Comparison of ENCODE assay signal across 14 cellular contexts in the genomic region with DNA sequence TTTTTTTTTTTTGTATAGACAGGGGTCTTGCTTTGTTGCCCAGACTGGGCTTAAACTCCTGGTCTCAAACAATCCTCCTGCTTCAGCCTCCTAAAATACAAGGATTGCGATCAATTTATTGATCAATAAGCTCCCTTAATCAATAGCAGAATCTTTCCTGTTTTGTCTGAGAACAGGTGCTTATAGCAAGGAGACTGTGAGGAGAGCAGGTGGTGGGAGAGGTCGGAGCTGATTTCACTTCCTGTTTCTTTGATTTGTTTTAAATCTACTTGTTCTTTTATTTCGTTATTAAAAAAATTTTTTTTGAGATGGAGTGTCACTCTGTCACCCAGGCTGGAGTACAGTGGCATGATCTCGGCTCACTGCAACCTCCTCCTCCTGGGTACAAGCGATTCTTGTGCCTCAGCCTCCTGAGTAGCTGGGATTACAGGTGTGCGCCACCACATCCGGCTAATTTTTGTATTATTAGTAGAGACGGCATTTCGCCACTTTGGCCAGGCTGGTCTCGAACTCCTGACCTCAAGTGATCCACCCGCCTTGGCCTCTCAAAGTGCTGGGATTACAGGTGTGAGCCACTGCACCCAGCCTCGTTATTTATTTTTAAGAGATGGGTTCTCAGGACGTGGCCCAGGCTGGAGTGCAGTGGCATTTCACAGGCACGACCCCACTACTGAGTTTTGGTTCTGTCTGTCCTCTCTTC. TPM values are rescaled to one million over a fixed set of nuclear protein-coding genes. Genes with fewer than 3 reads are reported as not detected.
DNase-seq lines count a peak whose midpoint lies in the region; ATAC-seq and TF ChIP-seq lines count a peak whose summit lies in the region.
"Not testable (repeated sequence)": the region's sequence is repeated elsewhere in the genome, so short reads cannot be mapped to it uniquely, and the experiment has no call there.
"Had no signal": no experiment of that assay in that cellular context is flagged by ENCODE, and none has a peak within 500 bp of the region (broad histone marks: within the 10 kb centered on the region; RNA-seq: fewer than 3 reads in every experiment).

No MANE protein-coding gene starts in this region.

- H4K20me1 ChIP-seq in DOHH2 (ENCODE audit: control insufficient read depth, insufficient read depth, low read depth, low read length); Karpas-422 (ENCODE audit: insufficient read depth, low read depth, low read length); OCI-LY1 (ENCODE audit: insufficient read depth, low read length): not testable (repeated sequence)

- H3K4me1 ChIP-seq in DOHH2 (ENCODE audit: control insufficient read depth, low read length): peaks cover 53% of the 10 kb centered on the region
- H3K4me1 ChIP-seq in Karpas-422 (ENCODE audit: low read length): peaks cover 16% of the 10 kb centered on the region
- H3K4me1 ChIP-seq in OCI-LY1 (ENCODE audit: insufficient read depth, low read length, severe bottlenecking): peaks cover 20% of the 10 kb centered on the region
- peaks cover 79% of the 10 kb centered on the region in 2 experiments for H3K4me1 ChIP-seq in neutrophil (ENCODE audit: control insufficient read depth in 1 of 2, insufficient read depth in 1 of 2, low read depth in 1 of 2, low read length in 1 of 2)

- H3K36me3 ChIP-seq in DOHH2 (ENCODE audit: control insufficient read depth, low read length) (peaks cover 11% of the 10 kb centered on the region), neutrophil (peaks cover 54% of the 10 kb centered on the region)
- H3K36me3 ChIP-seq in Karpas-422 (ENCODE audit: insufficient read depth, low read length); OCI-LY1 (ENCODE audit: insufficient read depth, low read length): not testable (repeated sequence)

- H3K27ac ChIP-seq in DOHH2 (ENCODE audit: low read depth, low read length) (peak overlapping the region; percentile 91), OCI-LY1 (ENCODE audit: low read depth, low read length, poor library complexity, severe bottlenecking) (peak overlapping the region; percentile 74), neutrophil (peak overlapping the region; percentile 97)
- H3K27ac ChIP-seq in Karpas-422 (ENCODE audit: low read length): not testable (repeated sequence)

- TF ChIP-seq CTCF in DOHH2 (IDR thresholded peaks at IDR 0.05; ENCODE audit: low read depth, low read length, poor library complexity, severe bottlenecking); OCI-LY1 (IDR thresholded peaks at IDR 0.05; ENCODE audit: low read length); activated B cell treated with CpG ODN at 0.5 μM for 24 hours (IDR thresholded peaks at IDR 0.05); neutrophil (IDR thresholded peaks at IDR 0.05): not testable (repeated sequence)

- H3K9me2 ChIP-seq in DOHH2 (replicated peaks; ENCODE audit: control insufficient read depth, low read length); Karpas-422 (replicated peaks; ENCODE audit: insufficient read depth, low read length); OCI-LY1 (ENCODE audit: low read depth, low read length): not testable (repeated sequence)

- peaks cover 52% of the 10 kb centered on the region for H3K36me3 Mint-ChIP-seq in activated B cell treated with CpG ODN at 0.5 μM for 24 hours (ENCODE audit: low read depth)

- H3K9ac ChIP-seq in Karpas-422 (ENCODE audit: low read length); OCI-LY1 (ENCODE audit: low read length): not testable (repeated sequence)

- H3K27me3 ChIP-seq in DOHH2 (ENCODE audit: control insufficient read depth, low read length); Karpas-422 (ENCODE audit: low read length); OCI-LY1 (ENCODE audit: insufficient read depth, low read length); neutrophil: not testable (repeated sequence)

- H2AFZ ChIP-seq in Karpas-422 (ENCODE audit: low read length); OCI-LY1 (ENCODE audit: low read length): not testable (repeated sequence)

- CTCF ChIA-PET in activated B cell treated with CpG ODN at 0.5 μM for 24 hours (lab: Charles Lee): interaction anchor here (0.7 to 4.1 kb wide), 6 partner anchors 9 to 72 kb away, joined by 3 to 21 read pairs (median 4); no protein-coding TSS in a partner anchor

- H3K4me3 ChIP-seq in DOHH2 (ENCODE audit: low read length) (peak overlapping the region; percentile 52), neutrophil (ENCODE audit: low read depth in 1 of 2, low read length in 1 of 2) (peak overlapping the region in 1 of 2 experiments; percentile 49)
- H3K4me3 ChIP-seq in Karpas-422 (ENCODE audit: low read length); OCI-LY1 (ENCODE audit: low read depth, low read length, poor library complexity, severe bottlenecking): not testable (repeated sequence)

- peak overlapping the region; percentile 80 for H3K4me3 Mint-ChIP-seq in activated B cell treated with CpG ODN at 0.5 μM for 24 hours

- DNase-seq in Karpas-422: peak; percentile 66
- peak; percentile 59 for DNase-seq in activated B cell treated with CpG ODN at 0.5 μM for 24 hours
- peak; percentile 45 for DNase-seq in germinal center (ENCODE audit: low spot score)

- peaks cover 62% of the 10 kb centered on the region for H3K4me1 Mint-ChIP-seq in activated B cell treated with CpG ODN at 0.5 μM for 24 hours

- H3K27ac Mint-ChIP-seq in activated B cell treated with CpG ODN at 0.5 μM for 24 hours: peak overlapping the region; percentile 98

- ATAC-seq in activated B cell treated with CpG ODN at 0.5 μM for 24 hours (ENCODE audit: low read depth): peak; percentile 42

- POLR2A ChIA-PET in activated B cell treated with CpG ODN at 0.5 μM for 24 hours (lab: Charles Lee): interaction anchor here (0.7 to 4.5 kb wide), 22 partner anchors 10 to 1469 kb away, joined by 3 to 75 read pairs (median 4); a partner anchor contains a TSS

- intact Hi-C loops in activated B cell treated with CpG ODN at 0.5 μM for 24 hours (cut with micrococcal nuclease): loop anchor here (1.0 to 2.0 kb wide), 6 partner anchors 9 to 75 kb away; a partner anchor contains a TSS

- not testable (repeated sequence) for H3K9me3 Mint-ChIP-seq in activated B cell treated with CpG ODN at 0.5 μM for 24 hours

- peaks cover 29% of the 10 kb centered on the region for H3F3A ChIP-seq in DOHH2 (ENCODE audit: control insufficient read depth, insufficient read depth)
- H3F3A ChIP-seq in OCI-LY1 (ENCODE audit: insufficient read depth, low read length): not testable (repeated sequence)

- H3K4me2 ChIP-seq in DOHH2 (ENCODE audit: low read length) (peak overlapping the region; percentile 72), Karpas-422 (ENCODE audit: low read depth, low read length, poor library complexity, severe bottlenecking) (peak overlapping the region; percentile 13)
- not testable (repeated sequence) for H3K4me2 ChIP-seq in OCI-LY1 (ENCODE audit: low read length)

- not testable (repeated sequence) for H3K9me3 ChIP-seq in DOHH2 (ENCODE audit: control insufficient read depth, insufficient read depth, low read length); Karpas-422 (ENCODE audit: low read length); OCI-LY1 (ENCODE audit: low read length); neutrophil

- not testable (repeated sequence) for H3K79me2 ChIP-seq in DOHH2 (ENCODE audit: control insufficient read depth, low read length); Karpas-422 (ENCODE audit: low read length); OCI-LY1 (ENCODE audit: insufficient read depth, low read length)

- not testable (repeated sequence) for H3K27me3 Mint-ChIP-seq in activated B cell treated with CpG ODN at 0.5 μM for 24 hours

RNA-seq across cellular contexts. Expression of a gene that starts 30.7 kb away (rescaled TPM):
- 7.4 and 17.6 TPM in 2 replicates for total RNA-seq in Karpas-422 (2014; rRNA removed; shearing (Covaris generic); ENCODE audit: low replicate concordance)
- 111 and 123 TPM in 2 replicates for total RNA-seq in activated B cell treated with CpG ODN at 0.5 μM for 24 hours
- total RNA-seq: A673; CD4-positive, alpha-beta T cell; Daoy; G401; HFFc6; PC-9; Right ventricle myocardium superior; RPMI7951 had no signal

RNA-seq across cellular contexts. Expression of a gene that starts 41.7 kb away (rescaled TPM):
- 230 and 370 TPM in 2 replicates for total RNA-seq in Karpas-422 (2014; rRNA removed; shearing (Covaris generic); ENCODE audit: low replicate concordance)
- total RNA-seq in activated B cell treated with CpG ODN at 0.5 μM for 24 hours: 108 and 129 TPM in 2 replicates
